In the genomic region with DNA sequence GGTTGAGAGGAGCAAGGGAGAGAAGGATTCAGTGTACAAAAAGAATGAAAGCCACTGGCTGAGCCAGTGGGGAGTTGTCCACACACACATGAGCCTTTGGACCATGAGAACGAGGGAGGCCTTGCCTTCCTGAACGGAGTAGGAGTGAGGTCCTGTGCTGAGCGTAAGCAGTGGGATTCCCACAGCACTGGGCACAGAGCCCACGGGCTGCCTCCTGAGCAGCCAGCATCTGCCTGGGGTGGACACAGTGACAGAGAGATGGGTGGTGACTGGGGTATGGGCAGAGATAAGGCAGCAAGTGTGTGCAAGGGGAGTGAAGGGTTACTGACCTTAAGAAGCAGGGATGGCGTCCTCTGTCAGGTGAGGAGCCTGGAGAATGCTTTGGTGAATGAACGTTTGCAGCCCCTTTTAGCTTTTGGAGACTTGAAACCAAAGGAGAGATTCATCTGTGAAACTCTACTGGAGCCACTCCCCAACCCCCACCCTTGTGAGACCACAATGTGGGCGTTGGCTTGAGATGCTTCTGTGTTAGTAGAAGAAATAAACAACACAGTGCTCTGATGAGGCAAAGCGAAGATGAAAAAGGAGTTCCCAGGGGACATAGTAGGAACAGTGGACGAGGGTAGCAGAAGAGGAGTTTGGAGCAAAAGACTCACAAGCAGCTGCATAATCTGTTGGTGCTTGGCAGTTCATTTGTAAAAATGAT, we compare ENCODE assay signal across 1 cellular context.
TF ChIP-seq lines count a peak whose summit lies in the region.

No MANE protein-coding gene starts in this region.

TF ChIP-seq in GM12878, 131 proteins besides CTCF, POLR2A, EP300 and RAD21 (continued from another document):
- TF ChIP-seq, protein P1, sequence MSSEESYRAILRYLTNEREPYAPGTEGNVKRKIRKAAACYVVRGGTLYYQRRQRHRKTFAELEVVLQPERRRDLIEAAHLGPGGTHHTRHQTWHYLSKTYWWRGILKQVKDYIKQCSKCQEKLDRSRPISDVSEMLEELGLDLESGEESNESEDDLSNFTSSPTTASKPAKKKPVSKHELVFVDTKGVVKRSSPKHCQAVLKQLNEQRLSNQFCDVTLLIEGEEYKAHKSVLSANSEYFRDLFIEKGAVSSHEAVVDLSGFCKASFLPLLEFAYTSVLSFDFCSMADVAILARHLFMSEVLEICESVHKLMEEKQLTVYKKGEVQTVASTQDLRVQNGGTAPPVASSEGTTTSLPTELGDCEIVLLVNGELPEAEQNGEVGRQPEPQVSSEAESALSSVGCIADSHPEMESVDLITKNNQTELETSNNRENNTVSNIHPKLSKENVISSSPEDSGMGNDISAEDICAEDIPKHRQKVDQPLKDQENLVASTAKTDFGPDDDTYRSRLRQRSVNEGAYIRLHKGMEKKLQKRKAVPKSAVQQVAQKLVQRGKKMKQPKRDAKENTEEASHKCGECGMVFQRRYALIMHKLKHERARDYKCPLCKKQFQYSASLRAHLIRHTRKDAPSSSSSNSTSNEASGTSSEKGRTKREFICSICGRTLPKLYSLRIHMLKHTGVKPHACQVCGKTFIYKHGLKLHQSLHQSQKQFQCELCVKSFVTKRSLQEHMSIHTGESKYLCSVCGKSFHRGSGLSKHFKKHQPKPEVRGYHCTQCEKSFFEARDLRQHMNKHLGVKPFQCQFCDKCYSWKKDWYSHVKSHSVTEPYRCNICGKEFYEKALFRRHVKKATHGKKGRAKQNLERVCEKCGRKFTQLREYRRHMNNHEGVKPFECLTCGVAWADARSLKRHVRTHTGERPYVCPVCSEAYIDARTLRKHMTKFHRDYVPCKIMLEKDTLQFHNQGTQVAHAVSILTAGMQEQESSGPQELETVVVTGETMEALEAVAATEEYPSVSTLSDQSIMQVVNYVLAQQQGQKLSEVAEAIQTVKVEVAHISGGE (CRISPR knock-in tag; IDR thresholded peaks at IDR 0.05) = no peak
- no peak for TF ChIP-seq RB1 (IDR thresholded peaks at IDR 0.05; ENCODE audit: borderline replicate concordance)
- no peak for TF ChIP-seq NBN (IDR thresholded peaks at IDR 0.05)
- TF ChIP-seq CHD2 (IDR thresholded peaks at IDR 0.05; ENCODE audit: borderline replicate concordance, low read depth, low read length) = no peak
- TF ChIP-seq, protein P2, sequence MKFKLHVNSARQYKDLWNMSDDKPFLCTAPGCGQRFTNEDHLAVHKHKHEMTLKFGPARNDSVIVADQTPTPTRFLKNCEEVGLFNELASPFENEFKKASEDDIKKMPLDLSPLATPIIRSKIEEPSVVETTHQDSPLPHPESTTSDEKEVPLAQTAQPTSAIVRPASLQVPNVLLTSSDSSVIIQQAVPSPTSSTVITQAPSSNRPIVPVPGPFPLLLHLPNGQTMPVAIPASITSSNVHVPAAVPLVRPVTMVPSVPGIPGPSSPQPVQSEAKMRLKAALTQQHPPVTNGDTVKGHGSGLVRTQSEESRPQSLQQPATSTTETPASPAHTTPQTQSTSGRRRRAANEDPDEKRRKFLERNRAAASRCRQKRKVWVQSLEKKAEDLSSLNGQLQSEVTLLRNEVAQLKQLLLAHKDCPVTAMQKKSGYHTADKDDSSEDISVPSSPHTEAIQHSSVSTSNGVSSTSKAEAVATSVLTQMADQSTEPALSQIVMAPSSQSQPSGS (IDR thresholded peaks at IDR 0.05; ENCODE audit: low read length) = no peak
- no peak for TF ChIP-seq MYB (IDR thresholded peaks at IDR 0.05; ENCODE audit: borderline replicate concordance, low read depth, low read length)
- TF ChIP-seq, protein P3, sequence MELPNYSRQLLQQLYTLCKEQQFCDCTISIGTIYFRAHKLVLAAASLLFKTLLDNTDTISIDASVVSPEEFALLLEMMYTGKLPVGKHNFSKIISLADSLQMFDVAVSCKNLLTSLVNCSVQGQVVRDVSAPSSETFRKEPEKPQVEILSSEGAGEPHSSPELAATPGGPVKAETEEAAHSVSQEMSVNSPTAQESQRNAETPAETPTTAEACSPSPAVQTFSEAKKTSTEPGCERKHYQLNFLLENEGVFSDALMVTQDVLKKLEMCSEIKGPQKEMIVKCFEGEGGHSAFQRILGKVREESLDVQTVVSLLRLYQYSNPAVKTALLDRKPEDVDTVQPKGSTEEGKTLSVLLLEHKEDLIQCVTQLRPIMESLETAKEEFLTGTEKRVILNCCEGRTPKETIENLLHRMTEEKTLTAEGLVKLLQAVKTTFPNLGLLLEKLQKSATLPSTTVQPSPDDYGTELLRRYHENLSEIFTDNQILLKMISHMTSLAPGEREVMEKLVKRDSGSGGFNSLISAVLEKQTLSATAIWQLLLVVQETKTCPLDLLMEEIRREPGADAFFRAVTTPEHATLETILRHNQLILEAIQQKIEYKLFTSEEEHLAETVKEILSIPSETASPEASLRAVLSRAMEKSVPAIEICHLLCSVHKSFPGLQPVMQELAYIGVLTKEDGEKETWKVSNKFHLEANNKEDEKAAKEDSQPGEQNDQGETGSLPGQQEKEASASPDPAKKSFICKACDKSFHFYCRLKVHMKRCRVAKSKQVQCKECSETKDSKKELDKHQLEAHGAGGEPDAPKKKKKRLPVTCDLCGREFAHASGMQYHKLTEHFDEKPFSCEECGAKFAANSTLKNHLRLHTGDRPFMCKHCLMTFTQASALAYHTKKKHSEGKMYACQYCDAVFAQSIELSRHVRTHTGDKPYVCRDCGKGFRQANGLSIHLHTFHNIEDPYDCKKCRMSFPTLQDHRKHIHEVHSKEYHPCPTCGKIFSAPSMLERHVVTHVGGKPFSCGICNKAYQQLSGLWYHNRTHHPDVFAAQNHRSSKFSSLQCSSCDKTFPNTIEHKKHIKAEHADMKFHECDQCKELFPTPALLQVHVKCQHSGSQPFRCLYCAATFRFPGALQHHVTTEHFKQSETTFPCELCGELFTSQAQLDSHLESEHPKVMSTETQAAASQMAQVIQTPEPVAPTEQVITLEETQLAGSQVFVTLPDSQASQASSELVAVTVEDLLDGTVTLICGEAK (IDR thresholded peaks at IDR 0.05; ENCODE audit: borderline replicate concordance) = no peak
- TF ChIP-seq EGR1 (IDR thresholded peaks at IDR 0.05; ENCODE audit: borderline replicate concordance in 1 of 2, low read depth in 2 of 2, low read length in 2 of 2) = peak in 1 of 2 experiments; percentile 23; a peak in 1 of 3 replicates
- TF ChIP-seq, protein P4, sequence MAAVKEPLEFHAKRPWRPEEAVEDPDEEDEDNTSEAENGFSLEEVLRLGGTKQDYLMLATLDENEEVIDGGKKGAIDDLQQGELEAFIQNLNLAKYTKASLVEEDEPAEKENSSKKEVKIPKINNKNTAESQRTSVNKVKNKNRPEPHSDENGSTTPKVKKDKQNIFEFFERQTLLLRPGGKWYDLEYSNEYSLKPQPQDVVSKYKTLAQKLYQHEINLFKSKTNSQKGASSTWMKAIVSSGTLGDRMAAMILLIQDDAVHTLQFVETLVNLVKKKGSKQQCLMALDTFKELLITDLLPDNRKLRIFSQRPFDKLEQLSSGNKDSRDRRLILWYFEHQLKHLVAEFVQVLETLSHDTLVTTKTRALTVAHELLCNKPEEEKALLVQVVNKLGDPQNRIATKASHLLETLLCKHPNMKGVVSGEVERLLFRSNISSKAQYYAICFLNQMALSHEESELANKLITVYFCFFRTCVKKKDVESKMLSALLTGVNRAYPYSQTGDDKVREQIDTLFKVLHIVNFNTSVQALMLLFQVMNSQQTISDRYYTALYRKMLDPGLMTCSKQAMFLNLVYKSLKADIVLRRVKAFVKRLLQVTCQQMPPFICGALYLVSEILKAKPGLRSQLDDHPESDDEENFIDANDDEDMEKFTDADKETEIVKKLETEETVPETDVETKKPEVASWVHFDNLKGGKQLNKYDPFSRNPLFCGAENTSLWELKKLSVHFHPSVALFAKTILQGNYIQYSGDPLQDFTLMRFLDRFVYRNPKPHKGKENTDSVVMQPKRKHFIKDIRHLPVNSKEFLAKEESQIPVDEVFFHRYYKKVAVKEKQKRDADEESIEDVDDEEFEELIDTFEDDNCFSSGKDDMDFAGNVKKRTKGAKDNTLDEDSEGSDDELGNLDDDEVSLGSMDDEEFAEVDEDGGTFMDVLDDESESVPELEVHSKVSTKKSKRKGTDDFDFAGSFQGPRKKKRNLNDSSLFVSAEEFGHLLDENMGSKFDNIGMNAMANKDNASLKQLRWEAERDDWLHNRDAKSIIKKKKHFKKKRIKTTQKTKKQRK (IDR thresholded peaks at IDR 0.05; ENCODE audit: low read depth, low read length) = no peak
- 0 out of 2 replicates have a peak, but pooled peaks have one; percentile 36 for TF ChIP-seq MTA3 (IDR thresholded peaks at IDR 0.05; ENCODE audit: borderline replicate concordance, low read length)
- no peak for TF ChIP-seq IKZF2 (IDR thresholded peaks at IDR 0.05)
- TF ChIP-seq YY1 (IDR thresholded peaks at IDR 0.05; ENCODE audit: low read depth, low read length) = no peak
- TF ChIP-seq TCF3 (IDR thresholded peaks at IDR 0.05; ENCODE audit: borderline replicate concordance, insufficient read depth, low read depth, low read length) = no peak
- TF ChIP-seq MYC (IDR thresholded peaks at IDR 0.05; ENCODE audit: insufficient read depth, insufficient read length, insufficient replicate concordance, low read length, severe bottlenecking) = no peak
- TF ChIP-seq BMI1 (IDR thresholded peaks at IDR 0.05; ENCODE audit: borderline replicate concordance) = no peak
- TF ChIP-seq SMARCA5 (IDR thresholded peaks at IDR 0.05) = no peak
TF ChIP-seq in GM12878: peak in this region for 3.
